ENCODE assay signal across 8 cellular contexts in the genomic region with DNA sequence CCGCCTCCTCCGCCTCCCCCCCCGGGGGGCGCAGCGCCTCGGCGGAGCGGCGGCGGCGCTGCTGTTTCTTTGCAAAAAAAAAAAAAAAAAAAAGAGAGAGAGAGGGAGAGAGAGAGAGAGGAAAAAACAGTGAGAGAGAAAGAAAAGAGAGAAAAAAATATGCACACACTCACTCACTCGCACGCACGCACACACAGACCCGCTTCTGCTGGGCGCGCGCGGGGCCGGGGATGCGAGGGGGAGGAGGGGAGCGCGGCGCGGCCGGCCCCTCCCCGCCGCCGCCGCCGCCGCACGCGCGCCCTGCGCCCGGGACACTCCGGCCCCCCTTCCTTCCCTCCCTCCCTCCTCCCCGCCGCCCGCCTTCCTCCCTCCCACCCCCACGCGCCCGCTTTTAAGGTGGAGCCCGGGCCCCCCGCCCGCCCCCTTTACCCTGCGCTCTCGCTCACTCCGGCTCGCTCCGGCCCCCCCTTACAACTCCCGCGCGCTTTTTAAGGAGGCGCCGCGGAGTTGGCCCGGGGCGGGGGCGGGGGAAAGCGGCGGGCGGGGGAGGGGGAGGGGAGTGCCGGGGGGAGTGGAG. TPM values are rescaled to one million over a fixed set of nuclear protein-coding genes. Genes with fewer than 3 reads are reported as not detected.
A peak's percentile ranks its signal among the peaks of the same experiment; 100 is the strongest.
DNase-seq lines count a peak whose midpoint lies in the region; ATAC-seq and TF ChIP-seq lines count a peak whose summit lies in the region.

Gene SAMD1 (minus strand): TSS at position 243 of the 577 bp plus-strand sequence.

- peak within 1 kb of the TSS; percentile 92 to 99 (median 99) for H3K27ac Mint-ChIP-seq in CD4-positive, CD25-positive, alpha-beta regulatory T cell
- H3K27ac Mint-ChIP-seq in nephron progenitor cell, result peak within 1 kb of the TSS; percentile 92

- peaks cover 7% of the 10 kb centered on the region for H3K36me3 Mint-ChIP-seq in CD4-positive, CD25-positive, alpha-beta regulatory T cell
- peaks cover 49% of the 10 kb centered on the region for H3K36me3 Mint-ChIP-seq in nephron progenitor cell (ENCODE audit: low read depth)

- peaks cover 0 to 8% (median 2%) of the 10 kb centered on the region in 7 donors for H3K9me3 Mint-ChIP-seq in CD4-positive, CD25-positive, alpha-beta regulatory T cell
- H3K9me3 Mint-ChIP-seq in nephron progenitor cell, result peaks cover 23% of the 10 kb centered on the region

- peaks cover 15% of the 10 kb centered on the region for H3K27me3 Mint-ChIP-seq in CD4-positive, CD25-positive, alpha-beta regulatory T cell
- H3K27me3 Mint-ChIP-seq in nephron progenitor cell (ENCODE audit: low read depth, poor library complexity), result peaks cover 10% of the 10 kb centered on the region

- H3K4me1 Mint-ChIP-seq in CD4-positive, CD25-positive, alpha-beta regulatory T cell, result peaks cover 5 to 33% (median 17%) of the 10 kb centered on the region in 4 donors
- H3K4me1 Mint-ChIP-seq in nephron progenitor cell, result peaks cover 25% of the 10 kb centered on the region

- no peak for TF ChIP-seq CTCF in RWPE2 (IDR thresholded peaks at IDR 0.05; ENCODE audit: poor library complexity, severe bottlenecking)
- no peak for TF ChIP-seq CTCF in fibroblast of villous mesenchyme (IDR thresholded peaks at IDR 0.05; ENCODE audit: insufficient read depth, low read depth, low read length)
- TF ChIP-seq CTCF in nephron progenitor cell (IDR thresholded peaks at IDR 0.05), result no peak

- peaks cover 0 to 6% of the 10 kb centered on the region in 2 experiments for H3K9me3 ChIP-seq in CD4-positive, CD25-positive, alpha-beta regulatory T cell (ENCODE audit: control insufficient read depth in 2 of 2, low read length in 2 of 2)
- peaks cover 7% of the 10 kb centered on the region for H3K9me3 ChIP-seq in HUES64 (ENCODE audit: insufficient read depth, low read depth, low read length)
- H3K9me3 ChIP-seq in RWPE2 (ENCODE audit: severe bottlenecking), result no peaks in the 10 kb centered on the region

- peak; percentile 60 to 66 for ATAC-seq in CD4-positive, CD25-positive, alpha-beta regulatory T cell (ENCODE audit: low read depth in 2 of 2)
- ATAC-seq in GM21381 (IDR thresholded peaks at IDR 0.05; ENCODE audit: unreplicated experiment) (peak; percentile 44), RWPE2 (ENCODE audit: low read depth) (peak; percentile 54)

- H3K36me3 ChIP-seq in CD4-positive, CD25-positive, alpha-beta regulatory T cell (ENCODE audit: control insufficient read depth, insufficient read depth, low read length), result no peaks in the 10 kb centered on the region
- H3K36me3 ChIP-seq in HUES64 (ENCODE audit: insufficient read depth, low read length) (peaks cover 17% of the 10 kb centered on the region), RWPE2 (ENCODE audit: low read depth) (peaks cover 20% of the 10 kb centered on the region)

- DNase-seq in CD4-positive, CD25-positive, alpha-beta regulatory T cell, result peak; percentile 76 to 90 (median 79)
- DNase-seq in RWPE2 (ENCODE audit: low spot score) (peak; percentile 89), activated gamma-delta T cell (lab: John Stamatoyannopoulos, UW) (peak; percentile 77), fibroblast of villous mesenchyme (ENCODE audit: low read depth) (peak; percentile 97), nephron progenitor cell (peak; percentile 84)
- peak; percentile 77 to 91 (median 85) for DNase-seq in stimulated activated naive CD4-positive, alpha-beta T cell (lab: John Stamatoyannopoulos, UW)

- H3K27me3 ChIP-seq in CD4-positive, CD25-positive, alpha-beta regulatory T cell (ENCODE audit: control insufficient read depth, insufficient read depth, low read length), result no peaks in the 10 kb centered on the region
- peaks cover 6% of the 10 kb centered on the region for H3K27me3 ChIP-seq in HUES64 (ENCODE audit: insufficient read depth, low read length)
- H3K27me3 ChIP-seq in RWPE2 (ENCODE audit: insufficient read depth, poor library complexity, severe bottlenecking), result no peaks in the 10 kb centered on the region

- H3K27ac ChIP-seq in CD4-positive, CD25-positive, alpha-beta regulatory T cell (ENCODE audit: insufficient read depth, low read length, poor library complexity, severe bottlenecking), result peak within 1 kb of the TSS; percentile 67
- H3K27ac ChIP-seq in HUES64 (ENCODE audit: low read depth, low read length) (peak within 1 kb of the TSS; percentile 83; the same call in 1 of the 2 replicates), RWPE2 (ENCODE audit: poor library complexity, severe bottlenecking) (peak within 1 kb of the TSS; percentile 67)

- H3K4me3 Mint-ChIP-seq in CD4-positive, CD25-positive, alpha-beta regulatory T cell, result peak within 1 kb of the TSS; percentile 94 to 100 (median 100)
- H3K4me3 Mint-ChIP-seq in nephron progenitor cell, result peak within 1 kb of the TSS; percentile 95

- 0% methylated on average over 8 of the region's 65 CpGs for WGBS in HUES64

- H3K4me1 ChIP-seq in CD4-positive, CD25-positive, alpha-beta regulatory T cell (ENCODE audit: control insufficient read depth, insufficient read depth, low read length, poor library complexity, severe bottlenecking), result peaks cover 14% of the 10 kb centered on the region
- H3K4me1 ChIP-seq in HUES64 (ENCODE audit: insufficient read depth, low read length) (peaks cover 3% of the 10 kb centered on the region; the same call in 1 of the 2 replicates), RWPE2 (ENCODE audit: insufficient read depth, poor library complexity, severe bottlenecking) (no peaks in the 10 kb centered on the region)

- peak within 1 kb of the TSS; percentile 84 for H3K4me3 ChIP-seq in CD4-positive, CD25-positive, alpha-beta regulatory T cell (ENCODE audit: low read depth, low read length)
- peak within 1 kb of the TSS; percentile 86 for H3K4me3 ChIP-seq in HUES64 (ENCODE audit: low read length)
- H3K4me3 ChIP-seq in RWPE2 (ENCODE audit: severe bottlenecking), result peak within 1 kb of the TSS; percentile 70
- H3K4me3 ChIP-seq in fibroblast of villous mesenchyme (ENCODE audit: low read depth, low read length), result peak within 1 kb of the TSS; percentile 83

- H3K9ac ChIP-seq in HUES64 (ENCODE audit: low read depth, low read length), result peak within 1 kb of the TSS; percentile 55

RNA-seq across cellular contexts. Expression of gene SAMD1, which starts in this region (rescaled TPM):
- total RNA-seq in CD4-positive, CD25-positive, alpha-beta regulatory T cell, result 24.1 TPM
- 1 to 10 TPM in 2 of 4 donors, under 1 TPM in 2; 0.80 to 1.4 (median 1.0) TPM for polyA plus RNA-seq in CD4-positive, CD25-positive, alpha-beta regulatory T cell
- polyA plus RNA-seq in HUES64 (2013, experiment 1 of 2), result 51.0 TPM
- polyA plus RNA-seq in HUES64 (2013, experiment 2 of 2), result 57.8 TPM
- total RNA-seq in fibroblast of villous mesenchyme, result 23.3 and 24.2 TPM in 2 replicates

Comparison
In these comparisons a context has a peak if more than half of its experiments do, and no peak if none do; other contexts are left out.
1. Peak in every context shown above with its lines: DNase-seq, ATAC-seq, H3K4me3 ChIP-seq and H3K27ac ChIP-seq.